In genomic region chr3:10142707-10143560, GRCh38 we compare ENCODE assay signal across 1 cellular context.
TF ChIP-seq lines count a peak whose summit lies in the region.

No MANE protein-coding gene starts in this region.

TF ChIP-seq in A549, 52 proteins besides CTCF, POLR2A, EP300 and RAD21:
- TF ChIP-seq HOXB5 (CRISPR knock-in tag; IDR thresholded peaks at IDR 0.05) (no peak), RFX5 (IDR thresholded peaks at IDR 0.05) (no peak), KDM5A (IDR thresholded peaks at IDR 0.05) (no peak), MAZ (IDR thresholded peaks at IDR 0.05; ENCODE audit: borderline replicate concordance, low read depth, low read length) (no peak), CHD2 (IDR thresholded peaks at IDR 0.05; ENCODE audit: low read length, partially characterized antibody) (no peak), CEBPB (IDR thresholded peaks at IDR 0.05) (peak in 1 of 2 experiments; percentile 40; a peak in 2 of 4 replicates)
- TF ChIP-seq, protein P1, sequence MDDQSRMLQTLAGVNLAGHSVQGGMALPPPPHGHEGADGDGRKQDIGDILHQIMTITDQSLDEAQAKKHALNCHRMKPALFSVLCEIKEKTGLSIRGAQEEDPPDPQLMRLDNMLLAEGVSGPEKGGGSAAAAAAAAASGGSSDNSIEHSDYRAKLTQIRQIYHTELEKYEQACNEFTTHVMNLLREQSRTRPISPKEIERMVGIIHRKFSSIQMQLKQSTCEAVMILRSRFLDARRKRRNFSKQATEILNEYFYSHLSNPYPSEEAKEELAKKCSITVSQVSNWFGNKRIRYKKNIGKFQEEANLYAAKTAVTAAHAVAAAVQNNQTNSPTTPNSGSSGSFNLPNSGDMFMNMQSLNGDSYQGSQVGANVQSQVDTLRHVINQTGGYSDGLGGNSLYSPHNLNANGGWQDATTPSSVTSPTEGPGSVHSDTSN (IDR thresholded peaks at IDR 0.05): no peak
- TF ChIP-seq, protein P2, sequence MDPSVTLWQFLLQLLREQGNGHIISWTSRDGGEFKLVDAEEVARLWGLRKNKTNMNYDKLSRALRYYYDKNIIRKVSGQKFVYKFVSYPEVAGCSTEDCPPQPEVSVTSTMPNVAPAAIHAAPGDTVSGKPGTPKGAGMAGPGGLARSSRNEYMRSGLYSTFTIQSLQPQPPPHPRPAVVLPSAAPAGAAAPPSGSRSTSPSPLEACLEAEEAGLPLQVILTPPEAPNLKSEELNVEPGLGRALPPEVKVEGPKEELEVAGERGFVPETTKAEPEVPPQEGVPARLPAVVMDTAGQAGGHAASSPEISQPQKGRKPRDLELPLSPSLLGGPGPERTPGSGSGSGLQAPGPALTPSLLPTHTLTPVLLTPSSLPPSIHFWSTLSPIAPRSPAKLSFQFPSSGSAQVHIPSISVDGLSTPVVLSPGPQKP (IDR thresholded peaks at IDR 0.05; ENCODE audit: low read depth, low read length): no peak
